In the genomic region with DNA sequence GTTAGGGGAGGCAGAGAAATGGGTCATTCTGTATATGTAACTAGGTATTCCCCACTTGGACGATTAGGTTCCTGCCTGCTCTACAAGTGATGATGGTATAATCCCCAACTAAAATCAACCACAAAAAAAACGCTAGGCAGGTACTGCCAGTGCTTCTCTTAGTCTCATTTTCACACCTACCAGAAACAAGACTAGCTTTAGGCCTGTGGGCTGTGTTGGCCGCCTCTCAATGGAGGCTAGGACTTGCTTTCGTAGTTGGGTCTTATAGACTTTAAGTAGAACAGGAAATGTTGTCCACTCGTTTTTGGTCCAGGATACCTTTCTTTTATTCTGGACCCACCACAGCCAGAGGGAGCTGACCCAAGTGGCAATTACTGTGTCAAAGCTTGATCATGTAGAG, we compare ENCODE assay signal across 18 cellular contexts.
"Had no signal": no experiment of that assay in that cellular context is flagged by ENCODE, and none has a peak within 500 bp of the region (broad histone marks: within the 10 kb centered on the region; RNA-seq: fewer than 3 reads in every experiment).

No MANE protein-coding gene starts in this region.

- ATAC-seq: activated CD8-positive, alpha-beta memory T cell treated with anti-CD3 and anti-CD28 coated beads, Interleukin-2, amount 10 ng/mL, durations not matched to agents 7 days and 5 days; left lung; mucosa of descending colon; naive thymus-derived CD4-positive, alpha-beta T cell had no signal

- H3K27ac ChIP-seq: brain microvascular endothelial cell, coronary artery, esophagus muscularis mucosa, neutrophil, skin epidermis, suprapubic skin had no signal

- H3K9me3 ChIP-seq: esophagus muscularis mucosa, left lung, mucosa of descending colon, neutrophil, suprapubic skin had no signal

- H3K36me3 ChIP-seq: brain microvascular endothelial cell, esophagus muscularis mucosa, left lung, neutrophil, suprapubic skin had no signal

- H3K27me3 ChIP-seq: brain microvascular endothelial cell, esophagus muscularis mucosa, left lung, neutrophil, suprapubic skin had no signal

- DNase-seq: activated CD4-positive, alpha-beta T cell treated with anti-CD3 and anti-CD28 coated beads, Interleukin-2, amount 50 U/mL, for 1 hour; activated CD4-positive, CD25-positive, alpha-beta regulatory T cell; activated CD8-positive, alpha-beta memory T cell treated with anti-CD3 and anti-CD28 coated beads, Interleukin-2, amount 10 ng/mL, durations not matched to agents 7 days and 5 days; activated effector memory CD4-positive, alpha-beta T cell treated with anti-CD3 and anti-CD28 coated beads, Interleukin-2, amount 50 U/mL, for 16 hours; activated T-cell treated with anti-CD3 and anti-CD28 coated beads, Interleukin-2, amount 50 U/mL, for 24 hours; hippocampal formation; left lung; mucosa of descending colon; naive thymus-derived CD4-positive, alpha-beta T cell; posterior cingulate gyrus; stimulated activated CD4-positive, alpha-beta T cell treated with anti-CD3 and anti-CD28 coated beads, Interleukin-4, amount 100 ng/mL, for 24 hours; stimulated activated naive CD4-positive, alpha-beta T cell treated with Interleukin-2 at 50 U/mL for 16 hours had no signal

- H3K4me3 ChIP-seq: coronary artery, esophagus muscularis mucosa, left lung, mucosa of descending colon, skin epidermis, suprapubic skin had no signal
